21 cellular contexts compared by ENCODE assay signal in genomic region chr14:90239139-90239538, GRCh38. TPM values are rescaled to one million over a fixed set of nuclear protein-coding genes. Genes with fewer than 3 reads are reported as not detected.
DNase-seq lines count a peak whose midpoint lies in the region; ATAC-seq, FAIRE-seq and TF ChIP-seq lines count a peak whose summit lies in the region.
"Had no signal": no experiment of that assay in that cellular context is flagged by ENCODE, and none has a peak within 500 bp of the region (broad histone marks: within the 10 kb centered on the region; RNA-seq: fewer than 3 reads in every experiment).

No MANE protein-coding gene starts in this region.

- H3K4me2 ChIP-seq in K562 (ENCODE audit: insufficient read depth, low read length), result no peak overlapping the region
- H3K4me2 ChIP-seq: SK-N-SH had no signal

- H3K27ac ChIP-seq in K562 (ENCODE audit: extremely low read depth, low read depth, low read length) (no peak overlapping the region), substantia nigra (ENCODE audit: low read depth, low read length, poor library complexity, severe bottlenecking) (no peak overlapping the region)
- H3K27ac ChIP-seq: heart left ventricle, sigmoid colon, tibial nerve had no signal

- no peak overlapping the region for H3K4me3 Mint-ChIP-seq in activated T-helper 1 cell treated with anti-CD3 and anti-CD28 coated beads, Interleukin-12 subunit alpha, Interleukin-12 subunit beta, Interleukin-2, Interleukin-4 antibody, amounts not matched to agents 30 ng/mL and 10 ng/mL and 1 ng/mL, durations not matched to agents 14 hours and 24 hours and 36 hours
- H3K4me3 Mint-ChIP-seq: stimulated activated naive B cell treated with anti-CD40 and anti-IgM and Interleukin-4, amounts not matched to agents 10 μg/mL and 1 μg/mL and 100 μg/mL, for 72 hours had no signal

- CTCF ChIA-PET in K562 (lab: Yijun Ruan, JAX; ENCODE audit: low intra/inter-chr PET ratio), result interaction anchor here (0.6 kb wide), 1 partner anchor 934 kb away, joined by 6 read pairs; no protein-coding TSS in a partner anchor

- no peaks in the 10 kb centered on the region for H4K20me1 ChIP-seq in K562 (replicated peaks; ENCODE audit: control insufficient read depth, insufficient read depth, low read length)

- H2AFZ ChIP-seq in K562 (ENCODE audit: low read depth, low read length), result no peak overlapping the region

- no peak for ATAC-seq in K562
- ATAC-seq: activated CD4-positive, CD25-positive, alpha-beta regulatory T cell treated with anti-CD3 and anti-CD28 coated beads, Interleukin-2, amount 50 U/mL, for 24 hours; heart left ventricle; stimulated activated naive B cell treated with anti-CD40 and anti-IgM and Interleukin-4, amounts not matched to agents 10 μg/mL and 1 μg/mL and 100 μg/mL, for 72 hours had no signal

- H3K9ac ChIP-seq in K562 (ENCODE audit: insufficient read depth in 1 of 2, low read depth in 2 of 2, low read length in 2 of 2), result no peak overlapping the region
- H3K9ac ChIP-seq: SK-N-SH had no signal

- H3K27me3 ChIP-seq in MG63 (no peaks in the 10 kb centered on the region), K562 (ENCODE audit: control insufficient read depth in 2 of 2, insufficient read depth in 2 of 2, low read length in 2 of 2) (no peaks in the 10 kb centered on the region)
- H3K27me3 ChIP-seq: tibial nerve had no signal

- no peaks in the 10 kb centered on the region for H3K79me2 ChIP-seq in K562 (ENCODE audit: control insufficient read depth, insufficient read depth, low read length)

- TF ChIP-seq RAD21 in K562 (CRISPR knock-in tag; conservative IDR thresholded peaks at IDR 0.05 in 1 of 2, IDR thresholded peaks at IDR 0.05 in 1 of 2), result no peak

- no peak overlapping the region for H3K27ac Mint-ChIP-seq in activated T-helper 1 cell treated with anti-CD3 and anti-CD28 coated beads, Interleukin-12 subunit alpha, Interleukin-12 subunit beta, Interleukin-2, Interleukin-4 antibody, amounts not matched to agents 30 ng/mL and 10 ng/mL and 1 ng/mL, durations not matched to agents 14 hours and 24 hours and 36 hours
- H3K27ac Mint-ChIP-seq: stimulated activated naive B cell treated with anti-CD40 and anti-IgM and Interleukin-4, amounts not matched to agents 10 μg/mL and 1 μg/mL and 100 μg/mL, for 72 hours had no signal

- in situ Hi-C loops in K562 (cut with MboI), result loop anchor here (25.0 kb wide), 1 partner anchor 302 kb away; no protein-coding TSS in a partner anchor

- POLR2A ChIA-PET in K562 (lab: Yijun Ruan, JAX), result no interaction called here

- peaks cover 0 to 4% of the 10 kb centered on the region in 2 experiments; a peak in 2 of 5 replicates for H3K4me1 ChIP-seq in K562 (replicated peaks in 1 of 2; ENCODE audit: control insufficient read depth in 2 of 2, insufficient read depth in 2 of 2, low read length in 2 of 2)

- peaks cover 44% of the 10 kb centered on the region for H3K9me3 Mint-ChIP-seq in activated T-helper 1 cell treated with anti-CD3 and anti-CD28 coated beads, Interleukin-12 subunit alpha, Interleukin-12 subunit beta, Interleukin-2, Interleukin-4 antibody, amounts not matched to agents 30 ng/mL and 10 ng/mL and 1 ng/mL, durations not matched to agents 14 hours and 24 hours and 36 hours

- no TSS peak for BruUV-seq in K562 (replicated peaks; lab: Mats Ljungman, UMichigan)

- intact Hi-C loops in K562 (cut with micrococcal nuclease), result loop anchor here (10.0 kb wide), 1 partner anchor 164 kb away; no protein-coding TSS in a partner anchor
- intact Hi-C loops in activated T-helper 1 cell treated with anti-CD3 and anti-CD28 coated beads, Interleukin-12 subunit alpha, Interleukin-12 subunit beta, Interleukin-2, Interleukin-4 antibody, amounts not matched to agents 30 ng/mL and 10 ng/mL and 1 ng/mL, durations not matched to agents 14 hours and 24 hours and 36 hours (cut with micrococcal nuclease), result loop anchor here (5.0 kb wide), 1 partner anchor 282 kb away; the partner anchor contains the start of gene TDP1

- peaks cover 2% of the 10 kb centered on the region for H3K27me3 Mint-ChIP-seq in activated T-helper 1 cell treated with anti-CD3 and anti-CD28 coated beads, Interleukin-12 subunit alpha, Interleukin-12 subunit beta, Interleukin-2, Interleukin-4 antibody, amounts not matched to agents 30 ng/mL and 10 ng/mL and 1 ng/mL, durations not matched to agents 14 hours and 24 hours and 36 hours (ENCODE audit: insufficient read depth)

- WGBS in K562 (ENCODE audit: insufficient coverage, low coverage, missing lambda C conversion rate), result 2% methylated on average over 3 of the region's 3 CpGs

- TF ChIP-seq CTCF in K562 (IDR thresholded peaks at IDR 0.05 in 2 of 3, conservative IDR thresholded peaks at IDR 0.05 in 1 of 3; ENCODE audit: insufficient read depth in 2 of 3, low read depth in 1 of 3, low read length in 3 of 3), result no peak

- H3K9me1 ChIP-seq in K562 (ENCODE audit: control insufficient read depth, insufficient read depth, low read length), result no peaks in the 10 kb centered on the region

- H3K36me3 Mint-ChIP-seq in activated T-helper 1 cell treated with anti-CD3 and anti-CD28 coated beads, Interleukin-12 subunit alpha, Interleukin-12 subunit beta, Interleukin-2, Interleukin-4 antibody, amounts not matched to agents 30 ng/mL and 10 ng/mL and 1 ng/mL, durations not matched to agents 14 hours and 24 hours and 36 hours (ENCODE audit: low read depth), result peaks cover 3% of the 10 kb centered on the region

- no peak for TF ChIP-seq EP300 in K562 (IDR thresholded peaks at IDR 0.05; ENCODE audit: low read length)

- peak; percentile 3 for DNase-seq in EL
- DNase-seq in MG63, result peak; percentile 4
- no peak for DNase-seq in K562 (ENCODE audit: extremely low read depth in 1 of 4, low spot score in 3 of 4)
- peak; percentile 6 for DNase-seq in left kidney (ENCODE audit: low read depth, low spot score)
- no peak for DNase-seq in substantia nigra (lab: John Stamatoyannopoulos, UW)
- DNase-seq in activated T-helper 1 cell treated with anti-CD3 and anti-CD28 coated beads, Interleukin-12 subunit alpha, Interleukin-12 subunit beta, Interleukin-2, Interleukin-4 antibody, amounts not matched to agents 30 ng/mL and 10 ng/mL and 1 ng/mL, durations not matched to agents 14 hours and 24 hours and 36 hours (ENCODE audit: low spot score), result no peak
- DNase-seq in NCI-H1092 (lab: John Stamatoyannopoulos, UW), result no peak
- DNase-seq: activated effector memory CD4-positive, alpha-beta T cell treated with anti-CD3 and anti-CD28 coated beads, Interleukin-2, amount 50 U/mL, for 16 hours; amygdala; effector CD4-positive, alpha-beta T cell; heart left ventricle; Kasumi-1; NCI-H1417 treated with DMSO at 0.1 percent for 48 hours; RPMI8226; sigmoid colon; SK-N-SH; stimulated activated naive B cell treated with anti-CD40 and anti-IgM and Interleukin-4, amounts not matched to agents 10 μg/mL and 1 μg/mL and 100 μg/mL, for 72 hours had no signal

- H3K4me1 Mint-ChIP-seq in activated T-helper 1 cell treated with anti-CD3 and anti-CD28 coated beads, Interleukin-12 subunit alpha, Interleukin-12 subunit beta, Interleukin-2, Interleukin-4 antibody, amounts not matched to agents 30 ng/mL and 10 ng/mL and 1 ng/mL, durations not matched to agents 14 hours and 24 hours and 36 hours (ENCODE audit: low read depth), result no peaks in the 10 kb centered on the region

- H3K9me3 ChIP-seq in MG63 (peaks cover 5% of the 10 kb centered on the region; the same call in 1 of the 2 replicates), K562 (replicated peaks; ENCODE audit: control insufficient read depth, insufficient read depth, low read depth, low read length) (0 out of 2 replicates have a peak, but pooled peaks cover 3% of the 10 kb centered on the region)

- H3K4me3 ChIP-seq in MG63 (no peak overlapping the region), K562 (no peak overlapping the region)
- H3K4me3 ChIP-seq: heart left ventricle, sigmoid colon, tibial nerve had no signal

- H3K36me3 ChIP-seq in MG63 (no peaks in the 10 kb centered on the region), K562 (ENCODE audit: control insufficient read depth, insufficient read depth, low read length) (no peaks in the 10 kb centered on the region)
- H3K36me3 ChIP-seq: heart left ventricle, sigmoid colon, tibial nerve had no signal

- TF ChIP-seq POLR2A in K562 (conservative IDR thresholded peaks at IDR 0.05), result no peak

- FAIRE-seq in K562 (lab: Jason Lieb, UNC), result no peak
- FAIRE-seq: GM19239, H1 had no signal

TF ChIP-seq in K562, 482 proteins besides CTCF, POLR2A, EP300 and RAD21:
- 0 out of 3 replicates have a peak, but pooled peaks of 1 of the 2 experiments have one; percentile 47 for TF ChIP-seq CBX3 (IDR thresholded peaks at IDR 0.05; ENCODE audit: borderline replicate concordance in 1 of 2, low read length in 2 of 2)
- TF ChIP-seq ZNF766 (CRISPR knock-in tag; conservative IDR thresholded peaks at IDR 0.05), result peak; percentile 91
- no peak for TF ChIP-seq DACH1 (IDR thresholded peaks at IDR 0.05; ENCODE audit: partially characterized antibody)
- peak; percentile 58; the same call in 1 of the 2 replicates for TF ChIP-seq TRIM28 (IDR thresholded peaks at IDR 0.05)
TF ChIP-seq in K562: peak in this region for 3.

RNA-seq across cellular contexts. Expression of gene PSMC1, which starts 17.2 kb away (rescaled TPM):
- total RNA-seq in MG63 (2014; rRNA removed; shearing (Covaris generic); ENCODE audit: low replicate concordance), result 135 and 215 TPM in 2 replicates
- total RNA-seq in K562 (2011; cell fraction: chromatin; rRNA removed; ENCODE audit: low replicate concordance), result 27.4 and 39.6 TPM in 2 replicates
- 16.8 and 21.6 TPM in 2 replicates for total RNA-seq in K562 (2011; cell fraction: nucleolus; rRNA removed)
- 20.5 and 22.8 TPM in 2 replicates for total RNA-seq in K562 (2011; cell fraction: nucleoplasm; rRNA removed)
- total RNA-seq in K562 (2014; rRNA removed), result 112 and 145 TPM in 2 replicates
- 235 and 276 TPM in 2 replicates for total RNA-seq in K562 (2014; rRNA removed; fragmentation: Illumina TruSeq; extraction: Trizol)
- 237 and 264 TPM in 2 replicates for total RNA-seq in K562 (2015; rRNA removed; fragmentation: Illumina TruSeq; extraction: Trizol)
- 81.3 and 87.8 TPM in 2 replicates for total RNA-seq in K562 (2021)
- 82.3 and 163 TPM in 2 replicates for polyA plus RNA-seq in K562 (2011; rRNA removed)
- polyA plus RNA-seq in K562 (2011; cell fraction: cytosol; rRNA removed), result 27.7 and 52.1 TPM in 2 replicates
- 24.0 and 42.1 TPM in 2 replicates for polyA plus RNA-seq in K562 (2011; cell fraction: nucleus; rRNA removed)
- 105 and 107 TPM in 2 replicates for polyA plus RNA-seq in K562 (2012)
- polyA plus RNA-seq in K562 (2014; fragmentation: Illumina TruSeq; extraction: Trizol), result 228 and 229 TPM in 2 replicates
- 100 to 1,000 TPM; 165 to 276 TPM for polyA plus RNA-seq in K562 (2014; fragmentation: Nextera tagmentation; extraction: Ambion mirVana)
- polyA plus RNA-seq in K562 (2014; rRNA removed), result 136 and 163 TPM in 2 replicates
- 103 and 123 TPM in 2 replicates for polyA minus RNA-seq in K562 (2011; rRNA and poly(A)+ RNA removed)
- polyA minus RNA-seq in K562 (2011; cell fraction: cytosol; rRNA and poly(A)+ RNA removed), result 34.1 and 36.4 TPM in 2 replicates
- 13.6 and 33.5 TPM in 2 replicates for polyA minus RNA-seq in K562 (2011; cell fraction: nucleus; rRNA and poly(A)+ RNA removed)
- 171 and 176 TPM in 2 replicates for total RNA-seq in activated T-helper 1 cell treated with anti-CD3 and anti-CD28 coated beads, Interleukin-12 subunit alpha, Interleukin-12 subunit beta, Interleukin-2, Interleukin-4 antibody, amounts not matched to agents 30 ng/mL and 10 ng/mL and 1 ng/mL, durations not matched to agents 14 hours and 24 hours and 36 hours

Comparison
In these comparisons a context has a peak if more than half of its experiments do, and no peak if none do; other contexts are left out.
1. DNase-seq: peak in EL (single experiment), MG63 (single experiment) and left kidney (single experiment); none in K562 (0 of 4), substantia nigra (0 of 49), activated T-helper 1 cell treated with anti-CD3 and anti-CD28 coated beads, Interleukin-12 subunit alpha, Interleukin-12 subunit beta, Interleukin-2, Interleukin-4 antibody, amounts not matched to agents 30 ng/mL and 10 ng/mL and 1 ng/mL, durations not matched to agents 14 hours and 24 hours and 36 hours (single experiment) and NCI-H1092 (single experiment).